In the genomic region with DNA sequence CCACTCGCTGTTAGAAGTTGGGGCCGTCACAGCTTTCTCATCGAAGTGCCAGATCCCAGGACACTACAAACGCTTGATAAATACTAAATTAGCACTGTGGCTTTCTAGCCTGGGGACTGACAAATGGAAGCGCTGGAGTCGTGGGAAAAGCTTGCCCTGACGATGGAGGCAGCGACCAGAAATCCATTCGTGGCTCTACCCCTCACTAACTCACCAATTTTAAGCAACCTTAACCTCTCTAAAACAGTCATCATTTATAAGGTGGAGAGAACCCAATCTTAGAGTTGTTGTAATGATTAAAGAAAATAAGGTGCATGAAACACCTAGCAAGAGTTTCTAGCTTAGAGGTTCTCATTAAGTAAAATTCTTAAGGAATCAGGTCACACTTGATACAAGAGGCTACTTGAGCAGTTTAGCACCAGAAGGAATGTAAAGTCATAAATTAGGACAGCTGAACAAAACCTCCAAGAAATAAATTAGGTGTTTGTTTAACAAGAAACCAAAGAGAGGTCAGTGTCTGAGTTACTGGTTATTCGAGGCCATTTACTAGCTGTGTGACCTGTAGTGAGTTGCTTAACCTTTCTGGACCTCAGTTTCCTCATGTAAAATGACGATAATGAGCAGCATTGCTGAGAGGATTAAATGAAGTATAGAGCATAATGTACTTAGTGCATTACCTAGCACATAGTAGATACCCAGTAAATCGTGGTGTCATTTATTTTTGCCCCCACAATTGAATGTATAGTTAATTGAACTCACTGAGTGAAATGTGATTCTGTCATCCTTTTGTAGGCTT, we compare ENCODE assay signal across 1 cellular context.
TF ChIP-seq lines count a peak whose summit lies in the region.

No MANE protein-coding gene starts in this region.

TF ChIP-seq in H1, 55 proteins besides CTCF, POLR2A, EP300 and RAD21:
- no peak for TF ChIP-seq SP1 (IDR thresholded peaks at IDR 0.05; ENCODE audit: low read depth, low read length)
- no peak for TF ChIP-seq NRF1 (IDR thresholded peaks at IDR 0.05; ENCODE audit: low read depth, low read length)
- no peak for TF ChIP-seq TCF12 (IDR thresholded peaks at IDR 0.05; ENCODE audit: low read depth, low read length)
- TF ChIP-seq RNF2 (IDR thresholded peaks at IDR 0.05; ENCODE audit: borderline replicate concordance, low read depth, low read length, missing control alignments, poor library complexity, severe bottlenecking): no peak
- TF ChIP-seq KDM1A (IDR thresholded peaks at IDR 0.05; ENCODE audit: borderline replicate concordance, low read length): 0 out of 2 replicates have a peak, but pooled peaks have one; percentile 30
- TF ChIP-seq CREB1 (IDR thresholded peaks at IDR 0.05): no peak
- no peak for TF ChIP-seq CEBPB (IDR thresholded peaks at IDR 0.05; ENCODE audit: low read depth, low read length)
- 0 out of 2 replicates have a peak, but pooled peaks have one; percentile 1 for TF ChIP-seq YY1 (IDR thresholded peaks at IDR 0.05; ENCODE audit: low read depth, low read length)
- TF ChIP-seq MAFK (IDR thresholded peaks at IDR 0.05; ENCODE audit: low read depth, low read length): no peak
- no peak for TF ChIP-seq CBX5 (IDR thresholded peaks at IDR 0.05; ENCODE audit: low read depth, low read length)
- TF ChIP-seq POU5F1 (IDR thresholded peaks at IDR 0.05; ENCODE audit: low read depth, low read length): no peak
- TF ChIP-seq SIN3A (conservative IDR thresholded peaks at IDR 0.05 in 1 of 2, IDR thresholded peaks at IDR 0.05 in 1 of 2; ENCODE audit: low read depth in 1 of 2, low read length in 2 of 2): no peak
- TF ChIP-seq NANOG (IDR thresholded peaks at IDR 0.05; ENCODE audit: insufficient read depth, low read depth, low read length, poor library complexity, severe bottlenecking): no peak
- no peak for TF ChIP-seq BRCA1 (IDR thresholded peaks at IDR 0.05; ENCODE audit: low read depth, low read length)
- TF ChIP-seq TAF7 (optimal IDR thresholded peaks at IDR 0.05; ENCODE audit: borderline replicate concordance, low read depth, low read length): no peak
- no peak for TF ChIP-seq GABPA (IDR thresholded peaks at IDR 0.05; ENCODE audit: borderline replicate concordance, insufficient read depth, low read length)
- no peak for TF ChIP-seq RFX5 (IDR thresholded peaks at IDR 0.05; ENCODE audit: borderline replicate concordance, low read depth, low read length)
- TF ChIP-seq, protein P1, sequence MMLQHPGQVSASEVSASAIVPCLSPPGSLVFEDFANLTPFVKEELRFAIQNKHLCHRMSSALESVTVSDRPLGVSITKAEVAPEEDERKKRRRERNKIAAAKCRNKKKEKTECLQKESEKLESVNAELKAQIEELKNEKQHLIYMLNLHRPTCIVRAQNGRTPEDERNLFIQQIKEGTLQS (IDR thresholded peaks at IDR 0.05; ENCODE audit: insufficient read depth, low read depth, low read length): no peak
- TF ChIP-seq JUND (IDR thresholded peaks at IDR 0.05; ENCODE audit: low read length): no peak
- peak; percentile 22 for TF ChIP-seq ASH2L (IDR thresholded peaks at IDR 0.05; ENCODE audit: low read length)
- TF ChIP-seq BCL11A (IDR thresholded peaks at IDR 0.05; ENCODE audit: low read depth in 2 of 2, low read length in 2 of 2): no peak
- TF ChIP-seq EGR1 (IDR thresholded peaks at IDR 0.05; ENCODE audit: borderline replicate concordance, low read depth, low read length): no peak
- no peak for TF ChIP-seq RBBP5 (IDR thresholded peaks at IDR 0.05; ENCODE audit: borderline replicate concordance, low read depth, low read length)
- TF ChIP-seq TBP (IDR thresholded peaks at IDR 0.05; ENCODE audit: low read depth, low read length): no peak
